Comparison of ENCODE assay signal across 8 cellular contexts in the genomic region with DNA sequence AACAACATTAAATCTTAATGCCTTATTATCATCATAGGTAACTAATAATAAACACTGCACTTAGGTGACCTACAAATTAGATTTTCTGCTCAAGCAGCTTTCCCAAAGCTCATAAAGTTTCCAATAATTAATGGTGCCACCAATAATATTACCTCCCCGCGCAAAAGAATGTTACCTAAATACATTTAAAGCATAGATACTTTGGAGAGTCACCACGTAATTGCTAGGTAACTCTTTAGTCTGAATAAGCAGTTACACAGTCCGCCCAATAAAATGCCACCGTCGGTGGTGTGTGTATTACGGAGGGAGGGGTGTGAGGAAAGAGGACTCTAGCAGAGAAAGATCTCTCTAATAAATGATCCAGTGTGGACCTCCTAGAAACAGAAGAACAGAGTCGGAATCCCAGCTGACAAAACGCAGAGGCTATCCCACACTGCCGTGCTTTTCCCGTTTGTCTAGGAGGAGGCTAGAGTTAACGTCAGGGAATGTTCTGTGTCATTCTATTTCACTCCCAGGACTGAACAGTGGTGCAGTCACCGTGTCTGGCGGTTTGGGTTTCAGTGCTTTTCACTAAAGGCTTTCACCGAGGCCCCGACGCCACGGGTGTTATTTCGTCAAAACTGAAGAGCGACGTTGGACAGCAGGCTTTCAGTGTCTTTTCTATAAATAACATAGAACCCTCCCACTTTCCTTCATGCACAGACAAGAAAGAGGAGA.
A peak's percentile ranks its signal among the peaks of the same experiment; 100 is the strongest.
DNase-seq lines count a peak whose midpoint lies in the region; ATAC-seq and TF ChIP-seq lines count a peak whose summit lies in the region.

No MANE protein-coding gene starts in this region.

- TF ChIP-seq CTCF in GM12875 (IDR thresholded peaks at IDR 0.05; ENCODE audit: borderline replicate concordance, insufficient read depth, low read depth, low read length): no peak
- TF ChIP-seq CTCF in coronary artery (IDR thresholded peaks at IDR 0.05): no peak

- peak overlapping the region; percentile 67 for H3K4me3 ChIP-seq in GM12875 (ENCODE audit: low read depth, low read length)
- peak overlapping the region; percentile 80 for H3K4me3 ChIP-seq in coronary artery

- DNase-seq in NCI-H128 (lab: John Stamatoyannopoulos, UW; ENCODE audit: unreplicated experiment) (peak; percentile 3), coronary artery (ENCODE audit: low spot score) (no peak), left kidney (ENCODE audit: low read depth, low spot score) (peak; percentile 83), NK-92 (lab: John Stamatoyannopoulos, UW; ENCODE audit: unreplicated experiment) (no peak)
- DNase-seq in stimulated activated CD4-positive, alpha-beta T cell treated with anti-CD3 and anti-CD28 coated beads, Interleukin-2, amount 100 ng/mL, for 4 hours (ENCODE audit: low read depth): peak; percentile 17

- peak; percentile 34 for ATAC-seq in HG02610 (IDR thresholded peaks at IDR 0.05; ENCODE audit: unreplicated experiment)
- ATAC-seq in activated CD4-positive, CD25-positive, alpha-beta regulatory T cell treated with anti-CD3 and anti-CD28 coated beads, Interleukin-2, amount 50 U/mL, for 24 hours: peak; percentile 59 to 60

- peak overlapping the region; percentile 90 to 93 for H3K27ac ChIP-seq in coronary artery

Comparison
In these comparisons a context has a peak if more than half of its experiments do, and no peak if none do; other contexts are left out.
1. DNase-seq: peak in NCI-H128 (single experiment), left kidney (single experiment) and stimulated activated CD4-positive, alpha-beta T cell treated with anti-CD3 and anti-CD28 coated beads, Interleukin-2, amount 100 ng/mL, for 4 hours (single experiment); none in coronary artery (single experiment) and NK-92 (single experiment).